ENCODE assay signal across 1 cellular context in genomic region chr22:39773976-39774539, GRCh38.
TF ChIP-seq lines count a peak whose summit lies in the region.

No MANE protein-coding gene starts in this region.

TF ChIP-seq in K562, 482 proteins besides CTCF, POLR2A, EP300 and RAD21 (continued from another document and continues in another):
- TF ChIP-seq, protein P1, sequence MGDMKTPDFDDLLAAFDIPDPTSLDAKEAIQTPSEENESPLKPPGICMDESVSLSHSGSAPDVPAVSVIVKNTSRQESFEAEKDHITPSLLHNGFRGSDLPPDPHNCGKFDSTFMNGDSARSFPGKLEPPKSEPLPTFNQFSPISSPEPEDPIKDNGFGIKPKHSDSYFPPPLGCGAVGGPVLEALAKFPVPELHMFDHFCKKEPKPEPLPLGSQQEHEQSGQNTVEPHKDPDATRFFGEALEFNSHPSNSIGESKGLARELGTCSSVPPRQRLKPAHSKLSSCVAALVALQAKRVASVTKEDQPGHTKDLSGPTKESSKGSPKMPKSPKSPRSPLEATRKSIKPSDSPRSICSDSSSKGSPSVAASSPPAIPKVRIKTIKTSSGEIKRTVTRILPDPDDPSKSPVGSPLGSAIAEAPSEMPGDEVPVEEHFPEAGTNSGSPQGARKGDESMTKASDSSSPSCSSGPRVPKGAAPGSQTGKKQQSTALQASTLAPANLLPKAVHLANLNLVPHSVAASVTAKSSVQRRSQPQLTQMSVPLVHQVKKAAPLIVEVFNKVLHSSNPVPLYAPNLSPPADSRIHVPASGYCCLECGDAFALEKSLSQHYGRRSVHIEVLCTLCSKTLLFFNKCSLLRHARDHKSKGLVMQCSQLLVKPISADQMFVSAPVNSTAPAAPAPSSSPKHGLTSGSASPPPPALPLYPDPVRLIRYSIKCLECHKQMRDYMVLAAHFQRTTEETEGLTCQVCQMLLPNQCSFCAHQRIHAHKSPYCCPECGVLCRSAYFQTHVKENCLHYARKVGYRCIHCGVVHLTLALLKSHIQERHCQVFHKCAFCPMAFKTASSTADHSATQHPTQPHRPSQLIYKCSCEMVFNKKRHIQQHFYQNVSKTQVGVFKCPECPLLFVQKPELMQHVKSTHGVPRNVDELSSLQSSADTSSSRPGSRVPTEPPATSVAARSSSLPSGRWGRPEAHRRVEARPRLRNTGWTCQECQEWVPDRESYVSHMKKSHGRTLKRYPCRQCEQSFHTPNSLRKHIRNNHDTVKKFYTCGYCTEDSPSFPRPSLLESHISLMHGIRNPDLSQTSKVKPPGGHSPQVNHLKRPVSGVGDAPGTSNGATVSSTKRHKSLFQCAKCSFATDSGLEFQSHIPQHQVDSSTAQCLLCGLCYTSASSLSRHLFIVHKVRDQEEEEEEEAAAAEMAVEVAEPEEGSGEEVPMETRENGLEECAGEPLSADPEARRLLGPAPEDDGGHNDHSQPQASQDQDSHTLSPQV (IDR thresholded peaks at IDR 0.05) = 0 out of 2 replicates have a peak, but pooled peaks have one; percentile 22
- TF ChIP-seq NR2C1 (IDR thresholded peaks at IDR 0.05) (peak; percentile 29; the same call in 1 of the 2 replicates), NR2C1 (tag; IDR thresholded peaks at IDR 0.05) (0 out of 2 replicates have a peak, but pooled peaks have one; percentile 25), PTBP1 (IDR thresholded peaks at IDR 0.05; ENCODE audit: low read depth, low read length) (no peak), HLTF (IDR thresholded peaks at IDR 0.05) (no peak), MIER1 (IDR thresholded peaks at IDR 0.05; ENCODE audit: low read depth) (no peak), ZBTB33 (CRISPR knock-in tag; IDR thresholded peaks at IDR 0.05) (no peak), NCOA1 (IDR thresholded peaks at IDR 0.05; ENCODE audit: low read depth) (no peak), GTF2E2 (tag; IDR thresholded peaks at IDR 0.05) (no peak), ZHX1 (conservative IDR thresholded peaks at IDR 0.05; ENCODE audit: low read length) (no peak), ARID2 (IDR thresholded peaks at IDR 0.05) (no peak), ELF1 (tag; IDR thresholded peaks at IDR 0.05) (no peak), FOXA3 (CRISPR knock-in tag; conservative IDR thresholded peaks at IDR 0.05 in 1 of 2, IDR thresholded peaks at IDR 0.05 in 1 of 2) (peak in 1 of 2 experiments; percentile 42; a peak in 1 of 4 replicates), PCBP2 (IDR thresholded peaks at IDR 0.05; ENCODE audit: low read depth, low read length, poor library complexity, severe bottlenecking) (no peak), ZNF699 (CRISPR knock-in tag; IDR thresholded peaks at IDR 0.05; ENCODE audit: insufficient replicate concordance) (no peak), ZNF75A (CRISPR knock-in tag; IDR thresholded peaks at IDR 0.05) (no peak), ZNF24 (IDR thresholded peaks at IDR 0.05) (0 out of 2 replicates have a peak, but pooled peaks have one; percentile 5), POLR3A (IDR thresholded peaks at IDR 0.05; ENCODE audit: borderline replicate concordance, extremely low read depth, insufficient read depth, insufficient read length) (no peak), ZNF408 (CRISPR knock-in tag; IDR thresholded peaks at IDR 0.05; ENCODE audit: low read depth) (no peak), MEIS2 (IDR thresholded peaks at IDR 0.05; ENCODE audit: partially characterized antibody) (peak; percentile 95), XRCC4 (IDR thresholded peaks at IDR 0.05; ENCODE audit: extremely low read depth, insufficient read depth, insufficient read length) (no peak), MCM2 (IDR thresholded peaks at IDR 0.05; ENCODE audit: low read depth) (no peak), KLF6 (CRISPR knock-in tag; IDR thresholded peaks at IDR 0.05; ENCODE audit: borderline replicate concordance) (no peak), RERE (CRISPR knock-in tag; IDR thresholded peaks at IDR 0.05; ENCODE audit: borderline replicate concordance) (no peak), ZNF644 (tag; IDR thresholded peaks at IDR 0.05; ENCODE audit: low read depth) (no peak), TAF9B (IDR thresholded peaks at IDR 0.05; ENCODE audit: partially characterized antibody) (peak; percentile 30), BRD9 (IDR thresholded peaks at IDR 0.05; ENCODE audit: low read depth, partially characterized antibody) (no peak), NONO (IDR thresholded peaks at IDR 0.05; ENCODE audit: low read depth in 2 of 2, low read length in 1 of 2) (no peak), ZNF124 (CRISPR knock-in tag; IDR thresholded peaks at IDR 0.05) (no peak), BRCA1 (IDR thresholded peaks at IDR 0.05) (no peak), BRCA1 (CRISPR knock-in tag; IDR thresholded peaks at IDR 0.05) (no peak), FOXK2 (conservative IDR thresholded peaks at IDR 0.05 in 1 of 2, IDR thresholded peaks at IDR 0.05 in 1 of 2; ENCODE audit: low read depth in 2 of 2) (peak; percentile 83 to 87), ZNF3 (CRISPR knock-in tag; IDR thresholded peaks at IDR 0.05) (no peak), BACH1 (tag; IDR thresholded peaks at IDR 0.05) (0 out of 2 replicates have a peak, but pooled peaks have one; percentile 23), TARDBP (IDR thresholded peaks at IDR 0.05) (no peak)
- TF ChIP-seq, protein P2, sequence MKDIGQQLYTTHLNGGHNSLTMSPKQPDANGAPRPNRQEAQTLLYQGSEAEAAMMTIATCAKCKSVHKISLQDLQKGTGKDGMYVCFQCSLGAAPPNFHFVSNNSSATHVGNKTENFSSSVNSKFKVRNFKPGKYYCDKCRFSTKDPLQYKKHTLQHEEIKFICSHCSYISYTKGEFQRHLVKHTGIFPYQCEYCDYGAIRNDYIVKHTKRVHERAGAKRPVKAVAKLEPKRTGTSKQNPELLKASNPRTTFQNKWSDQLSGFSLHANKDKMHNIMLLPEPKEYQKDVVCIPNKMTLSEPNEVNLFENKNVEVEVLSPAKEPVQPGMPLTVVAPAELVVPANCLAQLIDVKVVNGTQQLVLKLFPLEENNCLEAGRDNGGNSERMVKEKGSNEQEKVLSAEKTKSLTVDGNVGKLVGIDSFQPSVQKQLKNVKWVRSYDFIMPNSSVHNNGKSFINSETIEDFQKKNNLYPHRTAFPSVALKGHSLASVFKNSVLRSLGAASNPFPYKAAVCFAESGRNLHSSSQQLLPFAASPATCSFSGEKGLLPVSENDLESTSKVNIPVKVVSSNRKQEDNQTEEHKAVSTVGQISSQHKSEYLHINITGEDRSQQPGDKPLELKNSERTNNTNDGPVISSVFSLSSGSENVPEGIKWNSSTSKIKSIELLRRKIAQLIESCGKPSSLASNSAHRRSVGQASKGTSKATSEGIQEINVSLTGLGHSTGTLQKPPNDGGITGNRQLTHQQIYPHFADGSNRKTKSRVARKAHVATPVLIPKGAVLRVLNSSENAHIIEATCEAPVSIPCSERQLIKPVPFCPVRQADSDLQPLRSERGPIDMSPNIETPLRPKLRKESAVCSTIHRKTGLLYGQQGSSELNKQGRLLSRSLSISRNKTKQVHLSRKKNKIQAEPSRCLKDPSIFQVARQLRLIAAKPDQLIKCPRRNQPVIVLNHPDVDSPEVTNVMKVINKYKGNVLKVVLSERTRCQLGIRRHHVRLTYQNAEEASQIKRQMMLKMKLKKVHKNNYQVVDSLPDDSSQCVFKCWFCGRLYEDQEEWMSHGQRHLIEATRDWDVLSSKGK (CRISPR knock-in tag; IDR thresholded peaks at IDR 0.05) = no peak
- TF ChIP-seq, protein P3, sequence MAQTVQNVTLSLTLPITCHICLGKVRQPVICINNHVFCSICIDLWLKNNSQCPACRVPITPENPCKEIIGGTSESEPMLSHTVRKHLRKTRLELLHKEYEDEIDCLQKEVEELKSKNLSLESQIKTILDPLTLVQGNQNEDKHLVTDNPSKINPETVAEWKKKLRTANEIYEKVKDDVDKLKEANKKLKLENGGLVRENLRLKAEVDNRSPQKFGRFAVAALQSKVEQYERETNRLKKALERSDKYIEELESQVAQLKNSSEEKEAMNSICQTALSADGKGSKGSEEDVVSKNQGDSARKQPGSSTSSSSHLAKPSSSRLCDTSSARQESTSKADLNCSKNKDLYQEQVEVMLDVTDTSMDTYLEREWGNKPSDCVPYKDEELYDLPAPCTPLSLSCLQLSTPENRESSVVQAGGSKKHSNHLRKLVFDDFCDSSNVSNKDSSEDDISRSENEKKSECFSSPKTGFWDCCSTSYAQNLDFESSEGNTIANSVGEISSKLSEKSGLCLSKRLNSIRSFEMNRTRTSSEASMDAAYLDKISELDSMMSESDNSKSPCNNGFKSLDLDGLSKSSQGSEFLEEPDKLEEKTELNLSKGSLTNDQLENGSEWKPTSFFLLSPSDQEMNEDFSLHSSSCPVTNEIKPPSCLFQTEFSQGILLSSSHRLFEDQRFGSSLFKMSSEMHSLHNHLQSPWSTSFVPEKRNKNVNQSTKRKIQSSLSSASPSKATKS (CRISPR knock-in tag; IDR thresholded peaks at IDR 0.05) = no peak
- TF ChIP-seq, protein P4, sequence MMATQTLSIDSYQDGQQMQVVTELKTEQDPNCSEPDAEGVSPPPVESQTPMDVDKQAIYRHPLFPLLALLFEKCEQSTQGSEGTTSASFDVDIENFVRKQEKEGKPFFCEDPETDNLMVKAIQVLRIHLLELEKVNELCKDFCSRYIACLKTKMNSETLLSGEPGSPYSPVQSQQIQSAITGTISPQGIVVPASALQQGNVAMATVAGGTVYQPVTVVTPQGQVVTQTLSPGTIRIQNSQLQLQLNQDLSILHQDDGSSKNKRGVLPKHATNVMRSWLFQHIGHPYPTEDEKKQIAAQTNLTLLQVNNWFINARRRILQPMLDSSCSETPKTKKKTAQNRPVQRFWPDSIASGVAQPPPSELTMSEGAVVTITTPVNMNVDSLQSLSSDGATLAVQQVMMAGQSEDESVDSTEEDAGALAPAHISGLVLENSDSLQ (IDR thresholded peaks at IDR 0.05) = peak; percentile 93
